In the genomic region with DNA sequence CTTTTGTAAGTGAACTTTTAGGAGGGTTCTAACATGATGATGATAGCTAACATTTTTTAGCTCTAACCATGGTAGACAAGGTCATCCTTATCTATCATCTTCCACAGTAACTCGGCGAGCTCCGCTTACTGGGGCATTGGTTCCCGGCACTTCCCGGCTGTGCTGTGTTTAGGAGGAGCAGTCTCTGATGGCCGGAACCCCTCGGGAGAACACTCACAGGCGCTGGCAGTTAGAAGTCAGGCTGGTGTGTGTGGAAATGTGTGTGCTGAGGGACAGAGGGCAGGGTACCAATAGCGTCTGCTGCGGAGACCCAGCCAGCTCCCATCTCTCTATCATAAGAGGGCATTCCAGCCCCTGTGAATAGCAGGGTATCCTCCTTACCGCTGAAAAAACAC, we compare ENCODE assay signal across 19 cellular contexts.
DNase-seq lines count a peak whose midpoint lies in the region; ATAC-seq and TF ChIP-seq lines count a peak whose summit lies in the region.
"Had no signal": no experiment of that assay in that cellular context is flagged by ENCODE, and none has a peak within 500 bp of the region (broad histone marks: within the 10 kb centered on the region; RNA-seq: fewer than 3 reads in every experiment).

No MANE protein-coding gene starts in this region.

- ATAC-seq in RWPE2 (ENCODE audit: low read depth) (no peak), omental fat pad (ENCODE audit: low FRiP score) (peak; percentile 38), WTC11 (no peak), GM21825 (IDR thresholded peaks at IDR 0.05; ENCODE audit: unreplicated experiment) (no peak)
- ATAC-seq in activated T-cell treated with anti-CD3 and anti-CD28 coated beads, Interleukin-2, amount 50 U/mL, for 4 hours, result no peak
- ATAC-seq: HCT116 had no signal

- H3K27ac Mint-ChIP-seq in WTC11, result no peak overlapping the region
- H3K27ac Mint-ChIP-seq: CD4-positive, alpha-beta memory T cell; HFFc6 had no signal

- H3K4me2 ChIP-seq in BLaER1, result peak overlapping the region; percentile 60

- H3K27me3 ChIP-seq in BLaER1 (no peaks in the 10 kb centered on the region), RWPE2 (ENCODE audit: insufficient read depth, poor library complexity, severe bottlenecking) (peaks cover 3% of the 10 kb centered on the region), spleen (replicated peaks in 1 of 7) (no peaks in the 10 kb centered on the region)
- H3K27me3 ChIP-seq: BE2C had no signal

- no peaks in the 10 kb centered on the region for H3K4me1 Mint-ChIP-seq in activated T-cell treated with anti-CD3 and anti-CD28 coated beads, Interleukin-2, amount 50 U/mL, for 4 hours (ENCODE audit: low read depth)
- H3K4me1 Mint-ChIP-seq in WTC11, result 0 out of 2 replicates have a peak, but pooled peaks cover 8% of the 10 kb centered on the region
- H3K4me1 Mint-ChIP-seq: CD4-positive, alpha-beta memory T cell had no signal

- H3K9me3 ChIP-seq in BLaER1 (no peaks in the 10 kb centered on the region), RWPE2 (ENCODE audit: severe bottlenecking) (no peaks in the 10 kb centered on the region), spleen (no peaks in the 10 kb centered on the region)
- H3K9me3 ChIP-seq: BE2C had no signal

- TF ChIP-seq CTCF in RWPE2 (IDR thresholded peaks at IDR 0.05; ENCODE audit: poor library complexity, severe bottlenecking) (no peak), omental fat pad (IDR thresholded peaks at IDR 0.05) (no peak), spleen (IDR thresholded peaks at IDR 0.05 in 8 of 11, conservative IDR thresholded peaks at IDR 0.05 in 3 of 11) (no peak), WTC11 (IDR thresholded peaks at IDR 0.05) (no peak)

- no peak overlapping the region for H3K9ac ChIP-seq in BLaER1

- H3K27me3 Mint-ChIP-seq in activated T-cell treated with anti-CD3 and anti-CD28 coated beads, Interleukin-2, amount 50 U/mL, for 4 hours (ENCODE audit: low read depth), result peaks cover 2% of the 10 kb centered on the region
- H3K27me3 Mint-ChIP-seq in WTC11 (ENCODE audit: low read depth), result peaks cover 15% of the 10 kb centered on the region

- POLR2A ChIA-PET in WTC11 (lab: Charles Lee), result no interaction called here

- H3K27ac ChIP-seq in BLaER1 (no peak overlapping the region), RWPE2 (ENCODE audit: poor library complexity, severe bottlenecking) (no peak overlapping the region), spleen (no peak overlapping the region)
- H3K27ac ChIP-seq: HL-60 had no signal

- no peaks in the 10 kb centered on the region for H3K9me3 Mint-ChIP-seq in activated T-cell treated with anti-CD3 and anti-CD28 coated beads, Interleukin-2, amount 50 U/mL, for 4 hours
- H3K9me3 Mint-ChIP-seq in WTC11, result peaks cover 4% of the 10 kb centered on the region; the same call in 1 of the 2 replicates
- H3K9me3 Mint-ChIP-seq: CD4-positive, alpha-beta memory T cell; HFFc6 had no signal

- WGBS in spleen, 5 donors, result 51 to 87% (median 68%) methylated on average over 11 of the region's 11 CpGs

- H4K20me1 ChIP-seq in BLaER1, result no peaks in the 10 kb centered on the region

- no peaks in the 10 kb centered on the region for H3K36me3 ChIP-seq in BLaER1
- no peaks in the 10 kb centered on the region for H3K36me3 ChIP-seq in RWPE2 (ENCODE audit: low read depth)
- no peaks in the 10 kb centered on the region for H3K36me3 ChIP-seq in spleen
- H3K36me3 ChIP-seq: BE2C had no signal

- no peak overlapping the region for H3K4me3 Mint-ChIP-seq in activated T-cell treated with anti-CD3 and anti-CD28 coated beads, Interleukin-2, amount 50 U/mL, for 4 hours
- no peak overlapping the region for H3K4me3 Mint-ChIP-seq in WTC11
- H3K4me3 Mint-ChIP-seq: CD14-positive monocyte; CD4-positive, alpha-beta memory T cell; HFFc6 had no signal

- H3K36me3 Mint-ChIP-seq in activated T-cell treated with anti-CD3 and anti-CD28 coated beads, Interleukin-2, amount 50 U/mL, for 4 hours (ENCODE audit: insufficient read depth), result no peaks in the 10 kb centered on the region
- H3K36me3 Mint-ChIP-seq in WTC11, result no peaks in the 10 kb centered on the region
- H3K36me3 Mint-ChIP-seq: CD14-positive monocyte; CD4-positive, alpha-beta memory T cell had no signal

- intact Hi-C loops in spleen (cut with DNase I; ENCODE audit: low total_unique reads), result no loop called here

- peak; percentile 32 for DNase-seq in RWPE2 (ENCODE audit: low spot score)
- no peak for DNase-seq in omental fat pad (ENCODE audit: low spot score)
- DNase-seq in spleen, result peak; percentile 53
- DNase-seq in activated T-cell treated with anti-CD3 and anti-CD28 coated beads, Interleukin-2, amount 50 U/mL, for 4 hours, result no peak
- no peak for DNase-seq in kidney tubule cell (ENCODE audit: low spot score)
- no peak for DNase-seq in WTC11 (ENCODE audit: low spot score)
- DNase-seq: ACHN; BE2C; CD4-positive, alpha-beta memory T cell; DMS153; DMS79; GOT3; H7; HFFc6 had no signal

- peaks cover 13% of the 10 kb centered on the region for H3K4me1 ChIP-seq in BLaER1
- no peaks in the 10 kb centered on the region for H3K4me1 ChIP-seq in RWPE2 (ENCODE audit: insufficient read depth, poor library complexity, severe bottlenecking)
- peaks cover 0 to 7% (median 2%) of the 10 kb centered on the region in 6 donors for H3K4me1 ChIP-seq in spleen
- H3K4me1 ChIP-seq: BE2C had no signal

- H3K4me3 ChIP-seq in BLaER1 (no peak overlapping the region), RWPE2 (ENCODE audit: severe bottlenecking) (no peak overlapping the region), spleen (no peak overlapping the region)

- TF ChIP-seq POLR2A in spleen (IDR thresholded peaks at IDR 0.05), result no peak

- CTCF ChIA-PET in WTC11 (lab: Charles Lee), result no interaction called here

TF ChIP-seq in WTC11, 78 proteins besides CTCF, POLR2A, EP300 and RAD21:
- no peak for TF ChIP-seq KAT7 (CRISPR knock-in tag; IDR thresholded peaks at IDR 0.05; ENCODE audit: borderline replicate concordance)
- no peak for TF ChIP-seq ZNF121 (CRISPR knock-in tag; IDR thresholded peaks at IDR 0.05)
- TF ChIP-seq, protein P1, sequence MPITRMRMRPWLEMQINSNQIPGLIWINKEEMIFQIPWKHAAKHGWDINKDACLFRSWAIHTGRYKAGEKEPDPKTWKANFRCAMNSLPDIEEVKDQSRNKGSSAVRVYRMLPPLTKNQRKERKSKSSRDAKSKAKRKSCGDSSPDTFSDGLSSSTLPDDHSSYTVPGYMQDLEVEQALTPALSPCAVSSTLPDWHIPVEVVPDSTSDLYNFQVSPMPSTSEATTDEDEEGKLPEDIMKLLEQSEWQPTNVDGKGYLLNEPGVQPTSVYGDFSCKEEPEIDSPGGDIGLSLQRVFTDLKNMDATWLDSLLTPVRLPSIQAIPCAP (CRISPR knock-in tag; IDR thresholded peaks at IDR 0.05), result no peak
- no peak for TF ChIP-seq ZNF263 (CRISPR knock-in tag; IDR thresholded peaks at IDR 0.05; ENCODE audit: low read depth)
- TF ChIP-seq, protein P2, sequence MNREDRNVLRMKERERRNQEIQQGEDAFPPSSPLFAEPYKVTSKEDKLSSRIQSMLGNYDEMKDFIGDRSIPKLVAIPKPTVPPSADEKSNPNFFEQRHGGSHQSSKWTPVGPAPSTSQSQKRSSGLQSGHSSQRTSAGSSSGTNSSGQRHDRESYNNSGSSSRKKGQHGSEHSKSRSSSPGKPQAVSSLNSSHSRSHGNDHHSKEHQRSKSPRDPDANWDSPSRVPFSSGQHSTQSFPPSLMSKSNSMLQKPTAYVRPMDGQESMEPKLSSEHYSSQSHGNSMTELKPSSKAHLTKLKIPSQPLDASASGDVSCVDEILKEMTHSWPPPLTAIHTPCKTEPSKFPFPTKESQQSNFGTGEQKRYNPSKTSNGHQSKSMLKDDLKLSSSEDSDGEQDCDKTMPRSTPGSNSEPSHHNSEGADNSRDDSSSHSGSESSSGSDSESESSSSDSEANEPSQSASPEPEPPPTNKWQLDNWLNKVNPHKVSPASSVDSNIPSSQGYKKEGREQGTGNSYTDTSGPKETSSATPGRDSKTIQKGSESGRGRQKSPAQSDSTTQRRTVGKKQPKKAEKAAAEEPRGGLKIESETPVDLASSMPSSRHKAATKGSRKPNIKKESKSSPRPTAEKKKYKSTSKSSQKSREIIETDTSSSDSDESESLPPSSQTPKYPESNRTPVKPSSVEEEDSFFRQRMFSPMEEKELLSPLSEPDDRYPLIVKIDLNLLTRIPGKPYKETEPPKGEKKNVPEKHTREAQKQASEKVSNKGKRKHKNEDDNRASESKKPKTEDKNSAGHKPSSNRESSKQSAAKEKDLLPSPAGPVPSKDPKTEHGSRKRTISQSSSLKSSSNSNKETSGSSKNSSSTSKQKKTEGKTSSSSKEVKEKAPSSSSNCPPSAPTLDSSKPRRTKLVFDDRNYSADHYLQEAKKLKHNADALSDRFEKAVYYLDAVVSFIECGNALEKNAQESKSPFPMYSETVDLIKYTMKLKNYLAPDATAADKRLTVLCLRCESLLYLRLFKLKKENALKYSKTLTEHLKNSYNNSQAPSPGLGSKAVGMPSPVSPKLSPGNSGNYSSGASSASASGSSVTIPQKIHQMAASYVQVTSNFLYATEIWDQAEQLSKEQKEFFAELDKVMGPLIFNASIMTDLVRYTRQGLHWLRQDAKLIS (CRISPR knock-in tag; IDR thresholded peaks at IDR 0.05; ENCODE audit: borderline replicate concordance), result no peak
- TF ChIP-seq MYBL2 (CRISPR knock-in tag; IDR thresholded peaks at IDR 0.05), result no peak
- TF ChIP-seq, protein P3, sequence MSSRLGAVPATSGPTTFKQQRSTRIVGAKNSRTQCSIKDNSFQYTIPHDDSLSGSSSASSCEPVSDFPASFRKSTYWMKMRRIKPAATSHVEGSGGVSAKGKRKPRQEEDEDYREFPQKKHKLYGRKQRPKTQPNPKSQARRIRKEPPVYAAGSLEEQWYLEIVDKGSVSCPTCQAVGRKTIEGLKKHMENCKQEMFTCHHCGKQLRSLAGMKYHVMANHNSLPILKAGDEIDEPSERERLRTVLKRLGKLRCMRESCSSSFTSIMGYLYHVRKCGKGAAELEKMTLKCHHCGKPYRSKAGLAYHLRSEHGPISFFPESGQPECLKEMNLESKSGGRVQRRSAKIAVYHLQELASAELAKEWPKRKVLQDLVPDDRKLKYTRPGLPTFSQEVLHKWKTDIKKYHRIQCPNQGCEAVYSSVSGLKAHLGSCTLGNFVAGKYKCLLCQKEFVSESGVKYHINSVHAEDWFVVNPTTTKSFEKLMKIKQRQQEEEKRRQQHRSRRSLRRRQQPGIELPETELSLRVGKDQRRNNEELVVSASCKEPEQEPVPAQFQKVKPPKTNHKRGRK (CRISPR knock-in tag; IDR thresholded peaks at IDR 0.05; ENCODE audit: borderline replicate concordance), result no peak

Comparison
In these comparisons a context has a peak if more than half of its experiments do, and no peak if none do; other contexts are left out.
1. DNase-seq: peak in RWPE2 (single experiment) and spleen (single experiment); none in omental fat pad (single experiment), activated T-cell treated with anti-CD3 and anti-CD28 coated beads, Interleukin-2, amount 50 U/mL, for 4 hours (single experiment), kidney tubule cell (single experiment) and WTC11 (single experiment).